Comparison of ENCODE assay signal across 6 cellular contexts in genomic region chr10:46462276-46462675, GRCh38. TPM values are rescaled to one million over a fixed set of nuclear protein-coding genes. Genes with fewer than 3 reads are reported as not detected.
"Had no signal": no experiment of that assay in that cellular context is flagged by ENCODE, and none has a peak within 500 bp of the region (broad histone marks: within the 10 kb centered on the region; RNA-seq: fewer than 3 reads in every experiment).

No MANE protein-coding gene starts in this region.

RNA-seq across cellular contexts. Expression of gene NPY4R, which starts 3.5 kb away (rescaled TPM):
- total RNA-seq: LHCN-M2, MCF 10A, NCI-H460, OCI-LY7, Right ventricle myocardium superior, RPMI7951 had no signal
